Comparison of ENCODE assay signal across 11 cellular contexts in the genomic region with DNA sequence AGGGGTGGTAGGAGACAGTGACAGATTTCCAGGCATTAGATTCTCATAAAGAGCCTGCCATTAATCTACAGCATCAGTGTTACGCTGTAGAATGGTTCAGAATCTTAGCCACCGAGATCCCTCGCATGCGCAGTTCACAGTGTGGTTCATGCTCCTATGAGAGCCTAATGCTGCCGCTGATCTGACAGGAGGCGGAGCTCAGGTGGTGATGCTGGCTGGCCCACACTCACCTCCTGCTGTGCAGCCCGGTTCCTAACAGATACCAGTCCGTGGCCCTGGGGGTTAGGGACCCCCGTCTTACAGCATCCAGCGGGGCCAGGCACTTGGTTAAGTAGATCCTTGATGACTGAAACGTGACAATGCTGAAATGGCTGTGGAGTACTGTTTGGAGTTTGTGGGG.
DNase-seq lines count a peak whose midpoint lies in the region; ATAC-seq and TF ChIP-seq lines count a peak whose summit lies in the region.
"Had no signal": no experiment of that assay in that cellular context is flagged by ENCODE, and none has a peak within 500 bp of the region (broad histone marks: within the 10 kb centered on the region; RNA-seq: fewer than 3 reads in every experiment).

No MANE protein-coding gene starts in this region.

- H3K4me3 ChIP-seq in fibroblast of pulmonary artery (replicated peaks; ENCODE audit: low read depth, low read length) (peak overlapping the region; percentile 15), HAP-1 (no peak overlapping the region)
- H3K4me3 ChIP-seq: PC-9 had no signal

- in situ Hi-C loops in HAP-1 (cut with MboI; ENCODE audit: low sequenced_read_pairs) = loop anchor here (10.0 kb wide), 1 partner anchor 138 kb away; no protein-coding TSS in a partner anchor

- H3K36me3 ChIP-seq in HAP-1 (replicated peaks) = no peaks in the 10 kb centered on the region
- H3K36me3 ChIP-seq: vagina had no signal

- peak; percentile 37 for ATAC-seq in sciatic nerve

- peak; percentile 10 for DNase-seq in stimulated activated CD4-positive, alpha-beta T cell treated with anti-CD3 and anti-CD28 coated beads, Interleukin-15, amount 100 ng/mL, for 24 hours
- no peak for DNase-seq in stimulated activated CD4-positive, alpha-beta T cell treated with anti-CD3 and anti-CD28 coated beads, Interleukin-12 subunit alpha, Interleukin-12 subunit beta, amount 100 ng/mL, for 4 hours
- DNase-seq in NCI-H2227 (lab: John Stamatoyannopoulos, UW; ENCODE audit: unreplicated experiment) (peak; percentile 77), fibroblast of pulmonary artery (ENCODE audit: low read depth) (no peak), sciatic nerve (ENCODE audit: low spot score) (no peak), HAP-1 (ENCODE audit: low spot score in 2 of 2) (no peak), H4 (ENCODE audit: low spot score) (no peak)
- no peak for DNase-seq in effector CD4-positive, alpha-beta T cell
- DNase-seq: DMS 273 treated with DMSO at 0.1 percent for 48 hours had no signal

- H3K27me3 ChIP-seq in HAP-1 (ENCODE audit: low read depth) = no peaks in the 10 kb centered on the region
- H3K27me3 ChIP-seq: vagina had no signal

- no peak for TF ChIP-seq CTCF in fibroblast of pulmonary artery (IDR thresholded peaks at IDR 0.05; ENCODE audit: low read length, missing control alignments)

- intact Hi-C loops in sciatic nerve (cut with DNase I) = loop anchor here (10.0 kb wide), 1 partner anchor 138 kb away; no protein-coding TSS in a partner anchor

- no peaks in the 10 kb centered on the region for H3K4me1 ChIP-seq in HAP-1
- H3K4me1 ChIP-seq: vagina had no signal

- H3K9me3 ChIP-seq in HAP-1 = no peaks in the 10 kb centered on the region
- H3K9me3 ChIP-seq: vagina had no signal

Comparison
In these comparisons a context has a peak if more than half of its experiments do, and no peak if none do; other contexts are left out.
1. DNase-seq: peak in stimulated activated CD4-positive, alpha-beta T cell treated with anti-CD3 and anti-CD28 coated beads, Interleukin-15, amount 100 ng/mL, for 24 hours (single experiment) and NCI-H2227 (single experiment); none in stimulated activated CD4-positive, alpha-beta T cell treated with anti-CD3 and anti-CD28 coated beads, Interleukin-12 subunit alpha, Interleukin-12 subunit beta, amount 100 ng/mL, for 4 hours (single experiment), fibroblast of pulmonary artery (single experiment), sciatic nerve (single experiment), HAP-1 (0 of 2), H4 (single experiment) and effector CD4-positive, alpha-beta T cell (single experiment).